In the genomic region with DNA sequence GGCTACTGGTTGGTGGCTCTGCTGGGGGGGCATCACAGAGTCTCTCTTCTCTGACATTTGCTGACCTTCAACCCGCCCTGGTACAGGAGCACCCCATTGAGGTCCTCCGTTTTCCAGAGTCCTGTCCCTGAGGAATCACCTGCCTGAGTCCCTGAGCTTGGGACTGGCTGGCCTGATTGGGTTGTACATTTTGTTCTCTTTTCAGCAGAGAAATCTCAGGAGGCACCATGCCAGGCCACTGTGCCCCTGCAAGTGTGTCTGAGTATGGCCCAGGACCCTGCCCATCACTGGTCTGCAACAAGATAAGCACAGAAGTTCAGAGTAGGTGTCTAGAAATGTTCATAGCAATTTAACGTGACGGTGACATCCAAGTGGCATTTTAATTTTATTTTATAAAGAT, we compare ENCODE assay signal across 19 cellular contexts.
DNase-seq lines count a peak whose midpoint lies in the region; ATAC-seq and TF ChIP-seq lines count a peak whose summit lies in the region.
"Had no signal": no experiment of that assay in that cellular context is flagged by ENCODE, and none has a peak within 500 bp of the region (broad histone marks: within the 10 kb centered on the region; RNA-seq: fewer than 3 reads in every experiment).

No MANE protein-coding gene starts in this region.

- H3K27ac ChIP-seq in HCT116 (ENCODE audit: low read depth, low read length) (no peak overlapping the region), ascending aorta (peak overlapping the region; percentile 48 to 51), smooth muscle cell (ENCODE audit: low read depth) (peak overlapping the region; percentile 41)
- H3K27ac ChIP-seq: suprapubic skin had no signal

- CTCF ChIA-PET in HCT116 (lab: Charles Lee), result no interaction called here

- peaks cover 23% of the 10 kb centered on the region for H3F3A ChIP-seq in smooth muscle cell (ENCODE audit: low read depth)

- POLR2A ChIA-PET in HCT116 (lab: Charles Lee), result no interaction called here

- H3K4me3 ChIP-seq in HCT116 (replicated peaks in 1 of 2; ENCODE audit: low read depth in 1 of 2, low read length in 2 of 2) (no peak overlapping the region), ascending aorta (no peak overlapping the region), smooth muscle cell (no peak overlapping the region)
- H3K4me3 ChIP-seq: suprapubic skin had no signal

- H3K9me2 ChIP-seq in HCT116 (ENCODE audit: insufficient read depth), result no peaks in the 10 kb centered on the region

- TF ChIP-seq RAD21 in HCT116 (IDR thresholded peaks at IDR 0.05; ENCODE audit: low read depth), result no peak

- TF ChIP-seq CTCF in HCT116 (IDR thresholded peaks at IDR 0.05 in 2 of 3, conservative IDR thresholded peaks at IDR 0.05 in 1 of 3; ENCODE audit: borderline replicate concordance in 1 of 3, insufficient read depth in 1 of 3, low read depth in 2 of 3, low read length in 2 of 3) (no peak), ascending aorta (IDR thresholded peaks at IDR 0.05) (no peak), smooth muscle cell (IDR thresholded peaks at IDR 0.05; ENCODE audit: borderline replicate concordance, insufficient read depth, poor library complexity, severe bottlenecking) (no peak)

- H3K79me2 ChIP-seq in HCT116 (ENCODE audit: insufficient read depth, low read length) (peaks cover 53% of the 10 kb centered on the region), smooth muscle cell (ENCODE audit: low read depth) (peaks cover 83% of the 10 kb centered on the region)

- RAD21 ChIA-PET in HCT116 (lab: Charles Lee; ENCODE audit: low non-redundant PET in 1 of 2, low total read pairs in 2 of 2, uncharacterized antibody in 2 of 2, unreplicated experiment in 2 of 2), result no interaction called here

- 93% methylated on average over 4 of the region's 4 CpGs for WGBS in smooth muscle cell (ENCODE audit: low lambda C conversion rate)

- no peaks in the 10 kb centered on the region for H3K36me3 ChIP-seq in HCT116 (ENCODE audit: control insufficient read depth in 1 of 2, insufficient read depth in 2 of 2, low read length in 2 of 2)
- no peaks in the 10 kb centered on the region for H3K36me3 ChIP-seq in ascending aorta
- H3K36me3 ChIP-seq in smooth muscle cell (ENCODE audit: low read depth), result no peaks in the 10 kb centered on the region
- H3K36me3 ChIP-seq: suprapubic skin had no signal

- peaks cover 68 to 94% of the 10 kb centered on the region in 2 experiments for H3K4me1 ChIP-seq in HCT116 (ENCODE audit: control insufficient read depth in 1 of 2, insufficient read depth in 2 of 2, low read length in 2 of 2)
- peaks cover 8 to 35% of the 10 kb centered on the region in 2 donors for H3K4me1 ChIP-seq in ascending aorta
- peaks cover 22% of the 10 kb centered on the region for H3K4me1 ChIP-seq in smooth muscle cell (ENCODE audit: low read depth)

- H3K9me3 ChIP-seq in HCT116 (ENCODE audit: control insufficient read depth in 1 of 2, insufficient read depth in 1 of 2, low read depth in 1 of 2, low read length in 2 of 2) (no peaks in the 10 kb centered on the region), ascending aorta (no peaks in the 10 kb centered on the region), smooth muscle cell (replicated peaks; ENCODE audit: low read depth) (no peaks in the 10 kb centered on the region)
- H3K9me3 ChIP-seq: suprapubic skin had no signal

- no peak for TF ChIP-seq POLR2A in HCT116 (IDR thresholded peaks at IDR 0.05; ENCODE audit: borderline replicate concordance, extremely low read depth, insufficient read depth, insufficient read length)

- H3K9ac ChIP-seq in HCT116 (ENCODE audit: low read length) (no peak overlapping the region), smooth muscle cell (ENCODE audit: low read depth) (no peak overlapping the region)

- BruUV-seq in HCT116 (replicated peaks; lab: Mats Ljungman, UMichigan), result no TSS peak

- H3K27me3 ChIP-seq in HCT116 (ENCODE audit: insufficient read depth, low read length) (no peaks in the 10 kb centered on the region), ascending aorta (no peaks in the 10 kb centered on the region), smooth muscle cell (ENCODE audit: low read depth) (no peaks in the 10 kb centered on the region)
- H3K27me3 ChIP-seq: suprapubic skin had no signal

- H4K20me1 ChIP-seq in HCT116 (ENCODE audit: insufficient read depth) (no peaks in the 10 kb centered on the region), smooth muscle cell (ENCODE audit: low read depth) (peaks cover 49% of the 10 kb centered on the region)

- H3K4me2 ChIP-seq in HCT116 (ENCODE audit: low read length), result peak overlapping the region; percentile 50; the same call in 1 of the 2 replicates
- no peak overlapping the region for H3K4me2 ChIP-seq in smooth muscle cell

- H2AFZ ChIP-seq in HCT116 (ENCODE audit: low read depth, low read length, poor library complexity, severe bottlenecking) (no peak overlapping the region), smooth muscle cell (ENCODE audit: low read depth) (no peak overlapping the region)

- intact Hi-C loops in HCT116 (cut with micrococcal nuclease), result no loop called here
- intact Hi-C loops in ascending aorta (cut with DNase I), result no loop called here
- intact Hi-C loops in left ventricle myocardium superior (cut with micrococcal nuclease), result no loop called here

- DNase-seq in HCT116 (ENCODE audit: low read depth, low spot score) (no peak), ascending aorta (ENCODE audit: low spot score in 2 of 2) (no peak), left ventricle myocardium superior (peak; percentile 50), smooth muscle cell (lab: John Stamatoyannopoulos, UW; ENCODE audit: unreplicated experiment) (no peak), NCI-H446 (lab: John Stamatoyannopoulos, UW) (no peak), DMS 273 treated with DMSO at 0.1 percent for 48 hours (lab: John Stamatoyannopoulos, UW) (no peak), NCI-H1417 (lab: John Stamatoyannopoulos, UW) (no peak)
- DNase-seq: activated CD4-positive, alpha-beta T cell treated with anti-CD3 and anti-CD28 coated beads for 36 hours; activated naive CD4-positive, alpha-beta T cell treated with anti-CD3 and anti-CD28 coated beads, Interleukin-2, amount 10 ng/mL, durations not matched to agents 7 days and 5 days; activated T-cell treated with anti-CD3 and anti-CD28 coated beads, Interleukin-2, amount 50 U/mL, for 72 hours; CD8-positive, alpha-beta T cell; central memory CD4-positive, alpha-beta T cell; MV-4-11; naive thymus-derived CD8-positive, alpha-beta T cell; NCI-H526 treated with DMSO at 0.1 percent for 48 hours; T-cell had no signal

- ATAC-seq in HCT116 (no peak), left ventricle myocardium superior (peak; percentile 33), HG02970 (IDR thresholded peaks at IDR 0.05; ENCODE audit: low FRiP score, unreplicated experiment) (no peak)
- ATAC-seq: activated CD4-positive, alpha-beta T cell treated with anti-CD3 and anti-CD28 coated beads for 36 hours; activated T-cell treated with anti-CD3 and anti-CD28 coated beads, Interleukin-2, amount 50 U/mL, for 72 hours; CD8-positive, alpha-beta T cell; esophagus mucosa; naive thymus-derived CD8-positive, alpha-beta T cell; T-cell had no signal

TF ChIP-seq in HCT116, 20 proteins besides CTCF, POLR2A, EP300 and RAD21:
- no peak for TF ChIP-seq EZH2phosphoT487 (IDR thresholded peaks at IDR 0.05; ENCODE audit: borderline replicate concordance)
- TF ChIP-seq YY1 (IDR thresholded peaks at IDR 0.05; ENCODE audit: extremely low read depth, insufficient replicate concordance, low read depth, low read length), result no peak
- TF ChIP-seq, protein P1, sequence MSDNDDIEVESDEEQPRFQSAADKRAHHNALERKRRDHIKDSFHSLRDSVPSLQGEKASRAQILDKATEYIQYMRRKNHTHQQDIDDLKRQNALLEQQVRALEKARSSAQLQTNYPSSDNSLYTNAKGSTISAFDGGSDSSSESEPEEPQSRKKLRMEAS (IDR thresholded peaks at IDR 0.05), result no peak
- no peak for TF ChIP-seq TCF7L2 (IDR thresholded peaks at IDR 0.05; ENCODE audit: borderline replicate concordance, extremely low read depth, insufficient read depth, insufficient read length)
- TF ChIP-seq ELF1 (IDR thresholded peaks at IDR 0.05; ENCODE audit: borderline replicate concordance, low read depth), result no peak
- TF ChIP-seq EZH2 (IDR thresholded peaks at IDR 0.05), result no peak
- TF ChIP-seq ZNF274 (IDR thresholded peaks at IDR 0.05; ENCODE audit: low read depth, low read length), result no peak
- TF ChIP-seq POLR2AphosphoS5 (IDR thresholded peaks at IDR 0.05; ENCODE audit: low read depth, low read length), result no peak
- no peak for TF ChIP-seq SIN3A (IDR thresholded peaks at IDR 0.05; ENCODE audit: low read depth)
- TF ChIP-seq, protein P2, sequence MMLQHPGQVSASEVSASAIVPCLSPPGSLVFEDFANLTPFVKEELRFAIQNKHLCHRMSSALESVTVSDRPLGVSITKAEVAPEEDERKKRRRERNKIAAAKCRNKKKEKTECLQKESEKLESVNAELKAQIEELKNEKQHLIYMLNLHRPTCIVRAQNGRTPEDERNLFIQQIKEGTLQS (IDR thresholded peaks at IDR 0.05), result no peak
- TF ChIP-seq CBX3 (IDR thresholded peaks at IDR 0.05; ENCODE audit: low read depth), result no peak
- TF ChIP-seq, protein P3, sequence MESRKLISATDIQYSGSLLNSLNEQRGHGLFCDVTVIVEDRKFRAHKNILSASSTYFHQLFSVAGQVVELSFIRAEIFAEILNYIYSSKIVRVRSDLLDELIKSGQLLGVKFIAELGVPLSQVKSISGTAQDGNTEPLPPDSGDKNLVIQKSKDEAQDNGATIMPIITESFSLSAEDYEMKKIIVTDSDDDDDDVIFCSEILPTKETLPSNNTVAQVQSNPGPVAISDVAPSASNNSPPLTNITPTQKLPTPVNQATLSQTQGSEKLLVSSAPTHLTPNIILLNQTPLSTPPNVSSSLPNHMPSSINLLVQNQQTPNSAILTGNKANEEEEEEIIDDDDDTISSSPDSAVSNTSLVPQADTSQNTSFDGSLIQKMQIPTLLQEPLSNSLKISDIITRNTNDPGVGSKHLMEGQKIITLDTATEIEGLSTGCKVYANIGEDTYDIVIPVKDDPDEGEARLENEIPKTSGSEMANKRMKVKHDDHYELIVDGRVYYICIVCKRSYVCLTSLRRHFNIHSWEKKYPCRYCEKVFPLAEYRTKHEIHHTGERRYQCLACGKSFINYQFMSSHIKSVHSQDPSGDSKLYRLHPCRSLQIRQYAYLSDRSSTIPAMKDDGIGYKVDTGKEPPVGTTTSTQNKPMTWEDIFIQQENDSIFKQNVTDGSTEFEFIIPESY (IDR thresholded peaks at IDR 0.05; ENCODE audit: extremely low read depth, insufficient replicate concordance, low read length), result no peak
